ENCODE assay signal across 17 cellular contexts in the genomic region with DNA sequence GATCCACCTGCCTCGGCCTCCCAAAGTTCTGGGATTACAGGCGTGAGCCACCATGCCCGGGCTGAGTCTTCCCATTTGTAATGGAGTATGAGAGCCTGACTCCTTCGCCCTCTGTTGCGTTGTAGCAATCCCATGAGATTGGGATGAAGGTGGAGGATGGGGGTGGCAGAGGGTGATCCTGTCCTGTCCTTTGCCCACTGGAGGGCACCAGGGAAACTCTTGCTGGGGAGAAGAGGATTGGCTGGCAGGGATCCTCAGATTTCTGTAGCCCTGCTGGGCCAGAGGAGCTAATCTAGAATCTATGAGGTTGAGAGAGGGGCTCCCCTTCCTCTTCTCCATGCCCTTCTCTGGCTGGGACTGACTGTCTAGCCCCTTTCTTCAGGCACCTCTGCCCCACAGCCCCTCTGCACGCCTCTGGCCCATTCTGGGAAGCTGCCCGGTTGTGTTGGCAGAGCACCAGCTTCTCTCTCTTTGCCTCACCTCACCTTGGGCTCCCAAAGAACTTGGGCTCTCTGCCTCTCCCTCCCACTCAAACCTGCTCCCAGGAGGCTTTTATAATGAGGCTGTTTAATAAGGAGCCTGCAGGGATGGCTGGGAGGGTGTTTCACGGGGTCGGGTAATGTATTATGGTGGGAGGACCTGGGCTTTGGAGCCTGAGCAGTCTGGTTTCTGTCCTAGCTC. TPM values are rescaled to one million over a fixed set of nuclear protein-coding genes. Genes with fewer than 3 reads are reported as not detected.
"Had no signal": no experiment of that assay in that cellular context is flagged by ENCODE, and none has a peak within 500 bp of the region (broad histone marks: within the 10 kb centered on the region; RNA-seq: fewer than 3 reads in every experiment).

No MANE protein-coding gene starts in this region.

- H3K4me1 ChIP-seq: colonic mucosa, gastroesophageal sphincter, testis had no signal

- H3K4me3 ChIP-seq: colonic mucosa, gastroesophageal sphincter, ovary, testis had no signal

- H3K27ac ChIP-seq: colonic mucosa, gastroesophageal sphincter, ovary, testis, WERI-Rb-1 had no signal

- H3K9me3 ChIP-seq: colonic mucosa, gastroesophageal sphincter, ovary, testis had no signal

- H3K27me3 ChIP-seq: colonic mucosa, ovary, testis had no signal

- ATAC-seq: gastroesophageal sphincter had no signal

- DNase-seq: activated CD4-positive, alpha-beta T cell treated with anti-CD3 and anti-CD28 coated beads for 48 hours; activated naive CD4-positive, alpha-beta T cell treated with anti-CD3 and anti-CD28 coated beads, Interleukin-2, amount 10 ng/mL, durations not matched to agents 7 days and 5 days; colonic mucosa; effector CD8-positive, alpha-beta T cell; hippocampal formation; nephron progenitor cell; ovary; stimulated activated CD4-positive, alpha-beta T cell treated with anti-CD3 and anti-CD28 coated beads, Interleukin-15, amount 100 ng/mL, for 24 hours; stimulated activated CD4-positive, alpha-beta T cell treated with anti-CD3 and anti-CD28 coated beads, Interleukin-4, amount 100 ng/mL, for 24 hours; T-helper 9 cell; testis; WERI-Rb-1 had no signal

- H3K36me3 ChIP-seq: colonic mucosa, gastroesophageal sphincter, ovary had no signal

RNA-seq across cellular contexts. Expression of a gene that starts 9.5 kb away (rescaled TPM):
- total RNA-seq: fibroblast of lung, lower leg skin, ureter had no signal

RNA-seq across cellular contexts. Expression of a gene that starts 13.2 kb away (rescaled TPM):
- total RNA-seq: colonic mucosa, fibroblast of lung, lower leg skin, mesenteric fat pad, ureter had no signal

RNA-seq across cellular contexts. Expression of a gene that starts 24.0 kb away (rescaled TPM):
- total RNA-seq: colonic mucosa, mesenteric fat pad had no signal
